In genomic region chr10:28734940-28735759, GRCh38 we compare ENCODE assay signal across 11 cellular contexts. TPM values are rescaled to one million over a fixed set of nuclear protein-coding genes. Genes with fewer than 3 reads are reported as not detected.
DNase-seq lines count a peak whose midpoint lies in the region; FAIRE-seq and TF ChIP-seq lines count a peak whose summit lies in the region.
"Had no signal": no experiment of that assay in that cellular context is flagged by ENCODE, and none has a peak within 500 bp of the region (broad histone marks: within the 10 kb centered on the region; RNA-seq: fewer than 3 reads in every experiment).

No MANE protein-coding gene starts in this region.

- FAIRE-seq in H54 (lab: Jason Lieb, UNC): no peak

- H3K36me3 ChIP-seq in SJSA1: no peaks in the 10 kb centered on the region

- no peaks in the 10 kb centered on the region for H3K27me3 ChIP-seq in SJSA1 (replicated peaks)

- peaks cover 24% of the 10 kb centered on the region for H3K4me1 ChIP-seq in SJSA1 (replicated peaks)

- peaks cover 7% of the 10 kb centered on the region; the same call in 1 of the 2 replicates for H3K9me3 ChIP-seq in SJSA1 (replicated peaks)

- peak; percentile 33 for DNase-seq in H54 (ENCODE audit: insufficient read length, low spot score)
- peak; percentile 90 to 91 for DNase-seq in SJSA1 (ENCODE audit: low read depth in 1 of 2, low spot score in 2 of 2)
- peak; percentile 96 for DNase-seq in fibroblast of peridontal ligament (ENCODE audit: extremely low read depth)
- peak; percentile 89 for DNase-seq in renal cortical epithelial cell (ENCODE audit: low read depth)
- no peak for DNase-seq in AML-193 (lab: John Stamatoyannopoulos, UW)
- no peak for DNase-seq in NCI-H345 (lab: John Stamatoyannopoulos, UW)
- DNase-seq in activated CD8-positive, alpha-beta memory T cell treated with anti-CD3 and anti-CD28 coated beads for 24 hours: no peak
- no peak for DNase-seq in effector CD4-positive, alpha-beta T cell
- DNase-seq: activated CD8-positive, alpha-beta memory T cell treated with anti-CD3 and anti-CD28 coated beads, Interleukin-2, amount 50 U/mL, for 48 hours; NCI-H510A; stimulated activated CD4-positive, alpha-beta T cell treated with anti-CD3 and anti-CD28 coated beads, Interleukin-2, amount 100 ng/mL, for 24 hours had no signal

- TF ChIP-seq POLR2A in H54 (IDR thresholded peaks at IDR 0.05; ENCODE audit: low read depth, low read length): no peak

- no peak overlapping the region for H3K4me3 ChIP-seq in SJSA1

- peak overlapping the region; percentile 60 for H3K27ac ChIP-seq in SJSA1

RNA-seq across cellular contexts. Expression of gene BAMBI, which starts 57.8 kb away (rescaled TPM):
- 61.0 and 76.9 TPM in 2 replicates for total RNA-seq in SJSA1 (2014; rRNA removed; shearing (Covaris generic))
- total RNA-seq in renal cortical epithelial cell: 10.4 and 12.0 TPM in 2 replicates

Comparison
In these comparisons a context has a peak if more than half of its experiments do, and no peak if none do; other contexts are left out.
1. DNase-seq: peak in H54 (single experiment), SJSA1 (2 of 2), fibroblast of peridontal ligament (single experiment) and renal cortical epithelial cell (single experiment); none in AML-193 (0 of 2), NCI-H345 (single experiment), activated CD8-positive, alpha-beta memory T cell treated with anti-CD3 and anti-CD28 coated beads for 24 hours (single experiment) and effector CD4-positive, alpha-beta T cell (single experiment).